In the genomic region with DNA sequence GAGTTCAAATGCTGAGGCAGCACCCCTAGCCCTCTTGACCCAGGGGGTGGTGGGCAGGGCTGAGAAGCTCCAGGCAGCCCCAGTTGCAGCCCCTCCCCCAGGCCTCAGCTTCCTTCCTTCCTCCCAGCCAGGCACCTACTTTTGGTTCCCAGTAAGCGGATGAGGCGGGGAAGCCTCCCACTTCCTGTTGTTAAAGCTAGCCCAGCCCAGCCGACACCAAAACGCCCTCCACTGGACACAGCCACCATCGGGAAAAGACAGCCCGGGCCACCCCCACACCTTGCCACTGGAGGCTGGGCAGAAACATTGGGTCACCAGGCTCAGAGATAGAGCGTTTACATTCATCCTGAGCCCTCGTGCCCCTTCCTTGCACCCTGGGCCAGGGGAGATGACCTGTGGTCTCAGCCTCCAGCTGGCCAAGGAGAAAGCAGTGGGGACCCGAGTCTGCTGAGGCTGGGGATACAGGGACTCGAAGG, we compare ENCODE assay signal across 8 cellular contexts. TPM values are rescaled to one million over a fixed set of nuclear protein-coding genes. Genes with fewer than 3 reads are reported as not detected.
DNase-seq lines count a peak whose midpoint lies in the region; ATAC-seq and TF ChIP-seq lines count a peak whose summit lies in the region.

No MANE protein-coding gene starts in this region.

- H3K4me1 ChIP-seq in HAP-1 (peaks cover 12% of the 10 kb centered on the region), colonic mucosa (peaks cover 9% of the 10 kb centered on the region)

- intact Hi-C loops in colonic mucosa (cut with DNase I), result no loop called here

- H3K36me3 ChIP-seq in HAP-1 (replicated peaks) (peaks cover 60% of the 10 kb centered on the region), colonic mucosa (no peaks in the 10 kb centered on the region)

- ATAC-seq in left lobe of liver, result peak; percentile 1

- no peak overlapping the region for H3K4me3 ChIP-seq in HAP-1
- no peak overlapping the region for H3K4me3 ChIP-seq in colonic mucosa

- peak; percentile 89 for DNase-seq in A172 (ENCODE audit: low spot score)
- DNase-seq in HAP-1 (ENCODE audit: low spot score in 2 of 2), result peak; percentile 19 to 68
- peak; percentile 23 for DNase-seq in T-helper 9 cell
- peak; percentile 83 for DNase-seq in colonic mucosa
- peak; percentile 69 for DNase-seq in left lobe of liver (ENCODE audit: low spot score)
- peak; percentile 21 to 28 for DNase-seq in stimulated activated CD4-positive, alpha-beta T cell treated with anti-CD3 and anti-CD28 coated beads, Interleukin-2, amount 100 ng/mL, for 48 hours
- no peak for DNase-seq in retina
- no peak for DNase-seq in DMS53 (lab: John Stamatoyannopoulos, UW)

- in situ Hi-C loops in HAP-1 (cut with MboI; ENCODE audit: low sequenced_read_pairs), result no loop called here

- no peak for TF ChIP-seq CTCF in colonic mucosa (IDR thresholded peaks at IDR 0.05)

- H3K9ac ChIP-seq in colonic mucosa (ENCODE audit: low read depth in 2 of 2, low read length in 2 of 2), result peak overlapping the region; percentile 67 to 70

- peak overlapping the region; percentile 78 for H3K27ac ChIP-seq in colonic mucosa

- H3K9me3 ChIP-seq in HAP-1 (no peaks in the 10 kb centered on the region), colonic mucosa (no peaks in the 10 kb centered on the region)

- H3K27me3 ChIP-seq in HAP-1 (ENCODE audit: low read depth) (no peaks in the 10 kb centered on the region), colonic mucosa (no peaks in the 10 kb centered on the region)

RNA-seq across cellular contexts. Expression of a gene that starts 3.5 kb away (rescaled TPM):
- 14.1 and 16.3 TPM in 2 replicates for total RNA-seq in A172 (2014; rRNA removed; shearing (Covaris generic))
- total RNA-seq in colonic mucosa (1 to 10 TPM; 9.5 to 9.8 TPM), left lobe of liver (4.3 TPM)

RNA-seq across cellular contexts. Expression of a gene that starts 57.2 kb away (rescaled TPM):
- total RNA-seq in A172 (2014; rRNA removed; shearing (Covaris generic)), result 704 and 1,100 TPM in 2 replicates
- 1,000 to 10,000 TPM; 1,051 to 1,273 TPM for total RNA-seq in colonic mucosa
- total RNA-seq in left lobe of liver, result 392 TPM

Comparison
In these comparisons a context has a peak if more than half of its experiments do, and no peak if none do; other contexts are left out.
1. DNase-seq: peak in A172 (single experiment), HAP-1 (2 of 2), T-helper 9 cell (single experiment), colonic mucosa (single experiment), left lobe of liver (single experiment) and stimulated activated CD4-positive, alpha-beta T cell treated with anti-CD3 and anti-CD28 coated beads, Interleukin-2, amount 100 ng/mL, for 48 hours (2 of 2); none in retina (single experiment) and DMS53 (single experiment).